ENCODE assay signal across 11 cellular contexts in the genomic region with DNA sequence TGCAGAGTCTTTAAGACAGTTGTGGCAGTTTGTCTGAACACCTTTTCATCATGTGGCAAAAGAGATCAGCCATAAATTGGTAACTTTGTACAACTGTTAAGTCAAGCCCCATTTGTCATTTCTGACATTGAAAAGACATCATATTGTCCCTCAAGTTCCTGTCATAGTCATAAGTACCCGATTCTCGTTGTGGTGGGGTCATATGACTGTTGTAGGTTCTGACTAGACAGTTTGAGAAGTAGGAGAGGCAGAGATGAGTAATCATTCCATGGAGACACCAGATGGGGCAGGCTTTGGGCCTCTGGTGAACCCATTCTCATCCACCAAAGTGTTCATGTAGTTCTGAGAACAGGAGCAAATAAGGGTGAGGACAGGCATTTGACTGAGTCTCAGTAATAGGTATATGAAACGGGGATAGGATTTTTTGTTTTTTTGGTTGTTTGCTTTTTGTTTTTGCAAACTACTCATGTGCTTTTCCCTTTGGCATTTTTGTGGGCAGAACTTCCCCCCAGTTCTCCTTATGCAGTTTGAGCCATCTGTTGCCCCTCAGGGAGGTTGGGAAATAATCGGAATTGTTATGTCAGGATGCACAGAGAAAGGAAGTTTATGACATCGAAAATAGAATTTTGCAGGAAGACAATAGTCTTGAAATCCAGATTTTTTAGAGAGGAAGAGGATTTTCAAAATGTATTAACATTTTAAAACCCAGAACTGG.
A peak's percentile ranks its signal among the peaks of the same experiment; 100 is the strongest.
DNase-seq lines count a peak whose midpoint lies in the region; ATAC-seq and TF ChIP-seq lines count a peak whose summit lies in the region.
"Had no signal": no experiment of that assay in that cellular context is flagged by ENCODE, and none has a peak within 500 bp of the region (broad histone marks: within the 10 kb centered on the region; RNA-seq: fewer than 3 reads in every experiment).

No MANE protein-coding gene starts in this region.

- POLR2A ChIA-PET in T-cell (lab: Charles Lee), result no interaction called here

- peaks cover 12% of the 10 kb centered on the region for H3K27me3 Mint-ChIP-seq in dendritic cell treated with granulocyte-macrophage colony-stimulating factor and Interleukin-4, amounts not matched to agents 40 ng/mL and 50 ng/mL, for 4 days
- peaks cover 11 to 12% of the 10 kb centered on the region in 2 donors for H3K27me3 Mint-ChIP-seq in T-cell

- ATAC-seq in HG03342 (IDR thresholded peaks at IDR 0.05; ENCODE audit: unreplicated experiment), result peak; percentile 51
- no peak for ATAC-seq in T-cell (replicated peaks in 1 of 4)

- DNase-seq in AG10803 (ENCODE audit: low read depth) (peak; percentile 41), GM12864 (ENCODE audit: low read depth) (peak; percentile 26), erythroblast (lab: John Stamatoyannopoulos, UW) (no peak), caudate nucleus (lab: John Stamatoyannopoulos, UW) (no peak), T-cell (no peak), NCI-H69 (lab: John Stamatoyannopoulos, UW) (no peak)
- DNase-seq: NCI-H446 treated with DMSO at 0.1 percent for 48 hours had no signal

- TF ChIP-seq CTCF in AG10803 (conservative IDR thresholded peaks at IDR 0.05; ENCODE audit: low read length) (no peak), GM12864 (IDR thresholded peaks at IDR 0.05; ENCODE audit: low read depth, low read length, missing control alignments) (no peak)

- H3K4me3 ChIP-seq in AG10803 (ENCODE audit: low read length), result no peak overlapping the region
- no peak overlapping the region for H3K4me3 ChIP-seq in GM12864 (ENCODE audit: low read depth, low read length)

- no peak overlapping the region for H3K4me3 Mint-ChIP-seq in dendritic cell treated with granulocyte-macrophage colony-stimulating factor and Interleukin-4, amounts not matched to agents 40 ng/mL and 50 ng/mL, for 4 days
- H3K4me3 Mint-ChIP-seq in T-cell, result no peak overlapping the region
- H3K4me3 Mint-ChIP-seq: activated naive CD4-positive, alpha-beta T cell treated with anti-CD3 and anti-CD28 coated beads, Interleukin-2, amount 50 U/mL, for 24 hours; IgD-negative memory B cell had no signal

- peaks cover 17% of the 10 kb centered on the region for H3K4me1 Mint-ChIP-seq in dendritic cell treated with granulocyte-macrophage colony-stimulating factor and Interleukin-4, amounts not matched to agents 40 ng/mL and 50 ng/mL, for 4 days (ENCODE audit: low read depth)
- no peaks in the 10 kb centered on the region for H3K4me1 Mint-ChIP-seq in T-cell
- H3K4me1 Mint-ChIP-seq: activated naive CD4-positive, alpha-beta T cell treated with anti-CD3 and anti-CD28 coated beads, Interleukin-2, amount 50 U/mL, for 24 hours; IgD-negative memory B cell had no signal

- H3K36me3 Mint-ChIP-seq in dendritic cell treated with granulocyte-macrophage colony-stimulating factor and Interleukin-4, amounts not matched to agents 40 ng/mL and 50 ng/mL, for 4 days (ENCODE audit: low read depth), result no peaks in the 10 kb centered on the region
- H3K36me3 Mint-ChIP-seq in T-cell, result no peaks in the 10 kb centered on the region
- H3K36me3 Mint-ChIP-seq: activated naive CD4-positive, alpha-beta T cell treated with anti-CD3 and anti-CD28 coated beads, Interleukin-2, amount 50 U/mL, for 24 hours; IgD-negative memory B cell had no signal

- intact Hi-C loops in dendritic cell treated with granulocyte-macrophage colony-stimulating factor and Interleukin-4, amounts not matched to agents 40 ng/mL and 50 ng/mL, for 4 days (cut with micrococcal nuclease), result no loop called here

- no peak for TF ChIP-seq POLR2A in erythroblast (IDR thresholded peaks at IDR 0.05; ENCODE audit: low read length)

- H3K27ac Mint-ChIP-seq in dendritic cell treated with granulocyte-macrophage colony-stimulating factor and Interleukin-4, amounts not matched to agents 40 ng/mL and 50 ng/mL, for 4 days, result peak overlapping the region; percentile 43
- H3K27ac Mint-ChIP-seq in T-cell, result no peak overlapping the region
- H3K27ac Mint-ChIP-seq: activated naive CD4-positive, alpha-beta T cell treated with anti-CD3 and anti-CD28 coated beads, Interleukin-2, amount 50 U/mL, for 24 hours; IgD-negative memory B cell had no signal

- H3K9me3 Mint-ChIP-seq in dendritic cell treated with granulocyte-macrophage colony-stimulating factor and Interleukin-4, amounts not matched to agents 40 ng/mL and 50 ng/mL, for 4 days, result peaks cover 10% of the 10 kb centered on the region
- H3K9me3 Mint-ChIP-seq in T-cell, result no peaks in the 10 kb centered on the region
- H3K9me3 Mint-ChIP-seq: activated naive CD4-positive, alpha-beta T cell treated with anti-CD3 and anti-CD28 coated beads, Interleukin-2, amount 50 U/mL, for 24 hours; IgD-negative memory B cell had no signal

- CTCF ChIA-PET in T-cell (lab: Charles Lee), result interaction anchor here in 1 of 2 donors (0.6 kb wide), 1 partner anchor 338 kb away, joined by 3 read pairs; no protein-coding TSS in a partner anchor

- H3K27ac ChIP-seq in caudate nucleus (ENCODE audit: low read depth, low read length), result no peak overlapping the region

Comparison
In these comparisons a context has a peak if more than half of its experiments do, and no peak if none do; other contexts are left out.
1. DNase-seq: peak in AG10803 (single experiment) and GM12864 (single experiment); none in erythroblast (0 of 2), caudate nucleus (0 of 61), T-cell (0 of 34) and NCI-H69 (single experiment).